In genomic region chr2:175167076-175167791, GRCh38 we compare ENCODE assay signal across 8 cellular contexts.
DNase-seq lines count a peak whose midpoint lies in the region; ATAC-seq, FAIRE-seq and TF ChIP-seq lines count a peak whose summit lies in the region.

No MANE protein-coding gene starts in this region.

- peak overlapping the region; percentile 100 for H3K4me3 ChIP-seq in iPS-11a (ENCODE audit: low read depth, low read length)
- H3K4me3 ChIP-seq in skeletal muscle cell (ENCODE audit: low read depth, low read length): peak overlapping the region; percentile 99

- TF ChIP-seq CTCF in D721Med (IDR thresholded peaks at IDR 0.05; ENCODE audit: insufficient read depth, missing control alignments): no peak

- FAIRE-seq in D721Med (lab: Jason Lieb, UNC): no peak

- peak; percentile 1 for ATAC-seq in HG02840 (IDR thresholded peaks at IDR 0.05; ENCODE audit: low FRiP score, unreplicated experiment)

- peak; percentile 4 for DNase-seq in activated T-cell treated with anti-CD3 and anti-CD28 coated beads for 24 hours (ENCODE audit: low read depth)
- no peak for DNase-seq in activated T-cell treated with anti-CD3 and anti-CD28 coated beads, Interleukin-2, amount 50 U/mL, for 48 hours
- DNase-seq in NCI-H345 treated with DMSO at 0.1 percent for 48 hours (lab: John Stamatoyannopoulos, UW; ENCODE audit: unreplicated experiment): peak; percentile 12
- DNase-seq in amniotic epithelial cell (ENCODE audit: low read depth): peak; percentile 54
- DNase-seq in skeletal muscle cell (ENCODE audit: low read depth): no peak
- DNase-seq in D721Med (ENCODE audit: insufficient read length, low spot score): no peak

Comparison
In these comparisons a context has a peak if more than half of its experiments do, and no peak if none do; other contexts are left out.
1. DNase-seq: peak in activated T-cell treated with anti-CD3 and anti-CD28 coated beads for 24 hours (single experiment), NCI-H345 treated with DMSO at 0.1 percent for 48 hours (single experiment) and amniotic epithelial cell (single experiment); none in activated T-cell treated with anti-CD3 and anti-CD28 coated beads, Interleukin-2, amount 50 U/mL, for 48 hours (0 of 2), skeletal muscle cell (single experiment) and D721Med (single experiment).